ENCODE assay signal across 9 cellular contexts in the genomic region with DNA sequence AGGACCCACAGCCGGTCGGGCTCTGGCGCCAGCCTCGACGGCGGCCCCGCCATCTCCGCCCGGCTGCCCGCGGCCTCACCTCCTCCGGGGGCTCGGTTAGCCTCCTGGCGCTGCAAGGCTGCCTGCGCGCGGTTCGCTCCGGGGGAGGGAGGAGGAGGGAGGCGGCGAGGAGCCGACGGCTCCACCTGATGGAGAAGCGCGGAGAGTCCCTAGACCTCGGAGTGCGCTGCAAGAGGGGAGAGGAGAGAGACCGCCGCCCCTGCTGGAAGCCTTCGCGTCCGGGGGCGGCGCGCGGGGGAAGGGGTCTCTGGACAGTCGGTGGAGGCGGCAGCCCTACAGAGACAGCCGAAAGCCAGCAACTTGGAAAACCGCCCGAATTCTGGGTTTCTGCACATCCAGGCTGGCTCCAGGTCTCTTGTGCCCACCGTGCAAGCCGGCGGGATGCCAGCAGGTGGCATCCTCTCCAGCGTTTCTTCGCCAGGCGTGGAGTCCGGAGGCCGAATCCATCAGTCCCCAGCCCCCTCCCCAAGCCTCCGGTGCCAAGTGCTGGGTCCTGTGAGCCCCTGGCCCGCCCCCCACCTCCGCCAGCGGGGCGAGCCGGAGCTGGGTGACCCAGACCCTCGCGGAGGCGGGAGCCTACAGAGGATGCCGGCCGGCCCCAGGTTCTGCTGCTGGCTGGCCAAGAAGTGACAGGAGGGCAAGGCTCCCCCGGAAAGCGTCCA. TPM values are rescaled to one million over a fixed set of nuclear protein-coding genes. Genes with fewer than 3 reads are reported as not detected.
A peak's percentile ranks its signal among the peaks of the same experiment; 100 is the strongest.
DNase-seq lines count a peak whose midpoint lies in the region; ATAC-seq and TF ChIP-seq lines count a peak whose summit lies in the region.
"Had no signal": no experiment of that assay in that cellular context is flagged by ENCODE, and none has a peak within 500 bp of the region (broad histone marks: within the 10 kb centered on the region; RNA-seq: fewer than 3 reads in every experiment).

No MANE protein-coding gene starts in this region.

- TF ChIP-seq CTCF in WERI-Rb-1 (IDR thresholded peaks at IDR 0.05; ENCODE audit: low read depth, low read length) (peak; percentile 76), suprapubic skin (IDR thresholded peaks at IDR 0.05) (no peak), GM10266 (IDR thresholded peaks at IDR 0.05; ENCODE audit: control insufficient read depth, insufficient read depth, low read depth, missing control alignments) (no peak)

- ATAC-seq in HG02610 (IDR thresholded peaks at IDR 0.05; ENCODE audit: unreplicated experiment) (no peak), GM18858 (IDR thresholded peaks at IDR 0.05; ENCODE audit: unreplicated experiment) (no peak)

- H3K9ac ChIP-seq in HUES48 (ENCODE audit: low read depth, low read length): no peak overlapping the region

- H3K27me3 ChIP-seq in HUES48 (ENCODE audit: control insufficient read depth, insufficient read depth, low read length): peaks cover 69% of the 10 kb centered on the region
- H3K27me3 ChIP-seq in WERI-Rb-1 (ENCODE audit: insufficient read depth, low read depth, severe bottlenecking): no peaks in the 10 kb centered on the region
- peaks cover 90% of the 10 kb centered on the region for H3K27me3 ChIP-seq in suprapubic skin

- H3K9me3 ChIP-seq in HUES48 (ENCODE audit: control insufficient read depth, insufficient read depth, low read length) (no peaks in the 10 kb centered on the region), WERI-Rb-1 (ENCODE audit: severe bottlenecking) (no peaks in the 10 kb centered on the region), suprapubic skin (no peaks in the 10 kb centered on the region)

- 2% methylated on average over 18 of the region's 62 CpGs for WGBS in suprapubic skin

- no peak for TF ChIP-seq POLR2A in suprapubic skin (IDR thresholded peaks at IDR 0.05)

- H3K27ac ChIP-seq in HUES48 (ENCODE audit: low read depth, low read length) (no peak overlapping the region), WERI-Rb-1 (peak overlapping the region; percentile 53), suprapubic skin (no peak overlapping the region)
- H3K27ac ChIP-seq: HL-60 had no signal

- no peak for TF ChIP-seq EP300 in suprapubic skin (IDR thresholded peaks at IDR 0.05)

- in situ Hi-C loops in Caki2 (cut with HindIII; ENCODE audit: low pct_unique_long_range_greater_than_20kb, low sequenced_read_pairs): no loop called here

- H3K36me3 ChIP-seq in HUES48 (ENCODE audit: control insufficient read depth, insufficient read depth, low read length) (no peaks in the 10 kb centered on the region), WERI-Rb-1 (no peaks in the 10 kb centered on the region), suprapubic skin (no peaks in the 10 kb centered on the region)

- DNase-seq in Caki2 (ENCODE audit: low read depth): peak; percentile 77
- peak; percentile 88 for DNase-seq in WERI-Rb-1
- peak; percentile 47 for DNase-seq in iPS DF 19.7 (ENCODE audit: low read depth, low spot score)
- DNase-seq in suprapubic skin (ENCODE audit: low spot score in 2 of 2): no peak
- DNase-seq in GM10266 (ENCODE audit: extremely low spot score): no peak

- H3K4me3 ChIP-seq in HUES48 (ENCODE audit: low read depth, low read length) (peak overlapping the region; percentile 74), WERI-Rb-1 (ENCODE audit: low read depth, low read length) (peak overlapping the region; percentile 53), suprapubic skin (peak overlapping the region; percentile 8)

- peaks cover 24% of the 10 kb centered on the region for H3K4me1 ChIP-seq in HUES48 (ENCODE audit: control insufficient read depth, insufficient read depth, low read length)
- peaks cover 19% of the 10 kb centered on the region for H3K4me1 ChIP-seq in suprapubic skin

RNA-seq across cellular contexts. Expression of a gene that starts 2.9 kb away (rescaled TPM):
- 4.5 and 6.4 TPM in 2 replicates for total RNA-seq in Caki2 (2014; rRNA removed; shearing (Covaris generic); ENCODE audit: low replicate concordance)
- under 1 TPM in 1 of 4 donors, not detected in 3; 0.17 TPM for total RNA-seq in suprapubic skin

Comparison
In these comparisons a context has a peak if more than half of its experiments do, and no peak if none do; other contexts are left out.
1. DNase-seq: peak in Caki2 (single experiment), WERI-Rb-1 (single experiment) and iPS DF 19.7 (single experiment); none in suprapubic skin (0 of 2) and GM10266 (single experiment).
2. H3K4me3 ChIP-seq: peak in every context shown above with its lines; median percentile 74 in HUES48; 53 in WERI-Rb-1; 8 in suprapubic skin.